ENCODE assay signal across 19 cellular contexts in the genomic region with DNA sequence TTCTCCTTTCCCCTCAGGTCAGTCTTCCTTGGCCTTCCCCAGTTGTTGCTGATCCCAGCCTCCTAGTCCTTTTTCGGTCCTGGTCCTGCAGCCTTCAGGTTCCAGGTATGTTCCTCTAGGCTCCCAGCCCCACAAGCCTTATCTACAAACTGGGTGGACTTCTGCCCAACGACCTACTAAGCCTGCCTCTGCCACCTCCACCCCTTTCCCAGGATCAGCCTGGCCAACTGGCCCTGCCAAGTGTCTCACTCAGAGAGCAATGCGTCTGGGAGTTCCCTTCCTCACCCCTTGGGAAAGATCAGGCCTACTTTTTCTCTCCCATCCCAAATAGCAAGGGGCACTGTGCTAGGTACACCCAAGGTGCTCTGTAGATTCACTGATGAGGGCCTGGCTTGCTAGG. TPM values are rescaled to one million over a fixed set of nuclear protein-coding genes. Genes with fewer than 3 reads are reported as not detected.
DNase-seq lines count a peak whose midpoint lies in the region; ATAC-seq and TF ChIP-seq lines count a peak whose summit lies in the region.
"Had no signal": no experiment of that assay in that cellular context is flagged by ENCODE, and none has a peak within 500 bp of the region (broad histone marks: within the 10 kb centered on the region; RNA-seq: fewer than 3 reads in every experiment).

A gene with protein sequence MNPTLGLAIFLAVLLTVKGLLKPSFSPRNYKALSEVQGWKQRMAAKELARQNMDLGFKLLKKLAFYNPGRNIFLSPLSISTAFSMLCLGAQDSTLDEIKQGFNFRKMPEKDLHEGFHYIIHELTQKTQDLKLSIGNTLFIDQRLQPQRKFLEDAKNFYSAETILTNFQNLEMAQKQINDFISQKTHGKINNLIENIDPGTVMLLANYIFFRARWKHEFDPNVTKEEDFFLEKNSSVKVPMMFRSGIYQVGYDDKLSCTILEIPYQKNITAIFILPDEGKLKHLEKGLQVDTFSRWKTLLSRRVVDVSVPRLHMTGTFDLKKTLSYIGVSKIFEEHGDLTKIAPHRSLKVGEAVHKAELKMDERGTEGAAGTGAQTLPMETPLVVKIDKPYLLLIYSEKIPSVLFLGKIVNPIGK (minus strand): TSS at position 114 of the 400 bp plus-strand sequence. CDS start 11,072 bp downstream, outside the sequence.

- ATAC-seq in left lobe of liver: peak; percentile 85
- no peak for ATAC-seq in HG03460 (IDR thresholded peaks at IDR 0.05; ENCODE audit: unreplicated experiment)
- no peak for ATAC-seq in GM21619 (IDR thresholded peaks at IDR 0.05; ENCODE audit: unreplicated experiment)
- ATAC-seq: GM23338, HCT116 had no signal

- no peak within 1 kb of the TSS for H3K23ac ChIP-seq in neuronal stem cell (ENCODE audit: low read depth, low read length, poor library complexity)

- H2AFZ ChIP-seq in neuronal stem cell (ENCODE audit: low read length): no peak within 1 kb of the TSS
- H2AFZ ChIP-seq: GM23338 had no signal

- no CpG with 5 or more reads among the region's 3 CpGs for WGBS in neuronal stem cell (ENCODE audit: extremely low coverage in 2 of 2, insufficient read length in 2 of 2, insufficient replicate concordance in 1 of 2), 2 donors

- no peak within 1 kb of the TSS for H3K4me3 ChIP-seq in neuronal stem cell (ENCODE audit: low read length in 2 of 2)
- H3K4me3 ChIP-seq: GM23338 had no signal

- no peak within 1 kb of the TSS for H3K4me2 ChIP-seq in neuronal stem cell (ENCODE audit: insufficient read depth, low read length, poor library complexity, severe bottlenecking)
- H3K4me2 ChIP-seq: GM23338 had no signal

- no peaks in the 10 kb centered on the region for H3K4me1 ChIP-seq in neuronal stem cell (ENCODE audit: control insufficient read depth in 2 of 2, insufficient read depth in 1 of 2, low read depth in 1 of 2, low read length in 2 of 2)

- CTCF ChIA-PET in RWPE1 (lab: Yijun Ruan, JAX): interaction anchor here (3.7 kb wide), 1 partner anchor 23 kb away, joined by 14 read pairs; no protein-coding TSS in a partner anchor

- H2BK120ac ChIP-seq in neuronal stem cell (ENCODE audit: low read depth, low read length): no peak within 1 kb of the TSS

- no peak within 1 kb of the TSS for H3K4ac ChIP-seq in neuronal stem cell (ENCODE audit: low read length)

- H2BK5ac ChIP-seq in neuronal stem cell (ENCODE audit: low read length): no peak within 1 kb of the TSS

- no peak within 1 kb of the TSS for H4K8ac ChIP-seq in neuronal stem cell (ENCODE audit: low read depth, low read length)

- H2AK5ac ChIP-seq in neuronal stem cell (ENCODE audit: low read depth, low read length): no peak within 1 kb of the TSS

- POLR2A ChIA-PET in RWPE1 (lab: Yijun Ruan, JAX; ENCODE audit: low non-redundant PET): no interaction called here

- H3K79me1 ChIP-seq in neuronal stem cell (ENCODE audit: low read depth, low read length): no peaks in the 10 kb centered on the region

- H2BK15ac ChIP-seq in neuronal stem cell (ENCODE audit: low read length): no peak within 1 kb of the TSS

- H4K91ac ChIP-seq in neuronal stem cell (ENCODE audit: low read depth, low read length, poor library complexity): no peak within 1 kb of the TSS

- no peak within 1 kb of the TSS for H2BK12ac ChIP-seq in neuronal stem cell (ENCODE audit: low read length)

- H3K9ac ChIP-seq in neuronal stem cell (ENCODE audit: low read depth, low read length, poor library complexity): no peak within 1 kb of the TSS

- no peaks in the 10 kb centered on the region for H3K9me3 ChIP-seq in neuronal stem cell (replicated peaks in 1 of 2; ENCODE audit: control insufficient read depth in 2 of 2, insufficient read depth in 1 of 2, low read depth in 1 of 2, low read length in 2 of 2)

- no peaks in the 10 kb centered on the region for H3K27me3 ChIP-seq in neuronal stem cell (ENCODE audit: control insufficient read depth in 3 of 3, insufficient read depth in 3 of 3, low read depth in 1 of 3, low read length in 3 of 3)

- no peak within 1 kb of the TSS for H3K14ac ChIP-seq in neuronal stem cell (ENCODE audit: low read length)

- no peak for DNase-seq in RWPE1 (ENCODE audit: low spot score)
- no peak for DNase-seq in left lobe of liver (ENCODE audit: low spot score)
- DNase-seq in neuronal stem cell (ENCODE audit: low spot score): no peak
- no peak for DNase-seq in stimulated activated CD8-positive, alpha-beta memory T cell treated with anti-CD3 and anti-CD28 coated beads, Interleukin-4, amount 100 ng/mL, for 48 hours
- DNase-seq: C1 segment of cervical spinal cord; Calu3; CD4-positive, alpha-beta memory T cell; COR-L47; DMS53; DND-41; H9 had no signal

- no peak for TF ChIP-seq CTCF in RWPE1 (conservative IDR thresholded peaks at IDR 0.05; ENCODE audit: low read depth)

- H3K18ac ChIP-seq in neuronal stem cell (ENCODE audit: low read length): peak within 1 kb of the TSS; percentile 4

- H3K27ac ChIP-seq in RWPE1: 0 out of 2 replicates have a peak within 1 kb of the TSS, but pooled peaks have one; percentile 14
- no peak within 1 kb of the TSS for H3K27ac ChIP-seq in neuronal stem cell (replicated peaks; ENCODE audit: low read length)

- no peaks in the 10 kb centered on the region for H3K36me3 ChIP-seq in neuronal stem cell (replicated peaks in 1 of 2; ENCODE audit: control insufficient read depth in 2 of 2, insufficient read depth in 2 of 2, low read length in 2 of 2)

RNA-seq across cellular contexts. Expression of the gene that starts here (rescaled TPM):
- total RNA-seq in left lobe of liver: 0.35 TPM
- polyA plus RNA-seq in neuronal stem cell (2013, experiment 1 of 2): not detected
- polyA plus RNA-seq in neuronal stem cell (2013, experiment 2 of 2): not detected
- total RNA-seq: A172; A673; Calu3; CD4-positive, alpha-beta memory T cell; GM23338; H4; H9 had no signal
- polyA plus RNA-seq: BJ; CD4-positive, alpha-beta memory T cell; GM23338 had no signal

Comparison
In these comparisons a context has a peak if more than half of its experiments do, and no peak if none do; other contexts are left out.
1. Peak in ATAC-seq in left lobe of liver; RNA of the gene not detected or under 1 TPM.